ENCODE assay signal across 8 cellular contexts in the genomic region with DNA sequence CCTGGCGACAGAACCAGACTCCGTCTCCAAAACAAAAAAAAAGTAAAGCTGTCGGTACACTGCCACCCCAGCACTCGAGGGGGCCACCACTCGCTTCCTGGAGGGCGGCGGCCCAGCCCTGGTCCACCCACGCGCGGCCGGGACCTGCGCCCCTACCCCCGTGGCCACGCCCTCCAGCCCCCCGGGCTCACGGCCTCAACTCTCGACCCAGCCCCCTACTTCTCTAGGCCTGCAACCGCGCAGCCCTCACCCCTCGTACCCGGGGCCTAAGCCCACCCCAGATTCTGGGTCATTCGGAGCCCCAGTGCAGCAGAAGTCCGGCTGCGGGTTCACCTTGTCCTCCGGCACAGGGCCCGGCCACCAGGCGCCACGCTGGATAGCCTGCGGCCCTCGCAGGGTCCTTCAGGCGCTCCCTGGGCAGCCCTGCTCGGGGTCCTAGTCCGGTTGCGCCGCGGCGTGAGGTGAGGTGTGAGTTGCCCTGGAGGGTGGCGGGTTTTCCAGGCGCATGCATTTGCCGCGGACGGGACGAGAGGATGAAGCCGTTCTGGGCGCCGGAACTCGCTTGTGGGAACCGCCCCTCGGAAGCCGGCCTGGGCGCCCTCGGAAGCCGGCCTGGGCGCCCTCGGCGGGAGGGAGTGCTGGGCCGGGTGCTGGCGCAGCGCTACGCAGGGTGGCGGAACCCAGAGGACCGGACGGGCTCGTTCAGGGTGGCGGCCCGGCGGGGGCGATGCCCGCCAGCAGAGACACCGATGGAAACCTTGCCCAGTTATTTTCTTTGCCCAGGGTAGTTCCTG. TPM values are rescaled to one million over a fixed set of nuclear protein-coding genes. Genes with fewer than 3 reads are reported as not detected.
DNase-seq lines count a peak whose midpoint lies in the region; ATAC-seq, FAIRE-seq and TF ChIP-seq lines count a peak whose summit lies in the region.

A gene (minus strand): TSS at position 348 of the 794 bp plus-strand sequence.

- H3K27me3 ChIP-seq in mammary epithelial cell (ENCODE audit: insufficient read depth, low read length) (no peaks in the 10 kb centered on the region), small intestine (ENCODE audit: control insufficient read depth in 2 of 2, insufficient read depth in 2 of 2, low read length in 2 of 2) (no peaks in the 10 kb centered on the region)

- H3K4me2 ChIP-seq in mammary epithelial cell (ENCODE audit: insufficient read depth, low read depth, low read length) = peak within 1 kb of the TSS; percentile 94

- TF ChIP-seq CTCF in WI38 (IDR thresholded peaks at IDR 0.05; ENCODE audit: low read depth, low read length) = no peak
- TF ChIP-seq CTCF in mammary epithelial cell (conservative IDR thresholded peaks at IDR 0.05 in 1 of 2, IDR thresholded peaks at IDR 0.05 in 1 of 2; ENCODE audit: extremely low read depth in 1 of 2, insufficient read depth in 1 of 2, low read depth in 1 of 2, low read length in 2 of 2) = peak in 1 of 2 donors; percentile 0

- peak within 1 kb of the TSS; percentile 56 for H3K27ac ChIP-seq in mammary epithelial cell (ENCODE audit: insufficient read depth, low read depth, low read length)
- H3K27ac ChIP-seq in small intestine (ENCODE audit: low read depth in 1 of 2, low read length in 1 of 2) = peak within 1 kb of the TSS; percentile 91 to 99

- in situ Hi-C loops in mammary epithelial cell (cut with MboI; ENCODE audit: low sequenced_read_pairs in 2 of 2) = no loop called here

- dilution Hi-C loops in mammary epithelial cell (cut with HindIII; ENCODE audit: low sequenced_read_pairs) = no loop called here

- H3K9me3 ChIP-seq in mammary epithelial cell (replicated peaks; ENCODE audit: insufficient read depth, low read length) (no peaks in the 10 kb centered on the region), small intestine (ENCODE audit: control insufficient read depth, low read depth) (no peaks in the 10 kb centered on the region)

- DNase-seq in A172 (ENCODE audit: low spot score) (peak; percentile 44), NCI-H2227 treated with DMSO at 0.1 percent for 48 hours (lab: John Stamatoyannopoulos, UW) (peak; percentile 82), mammary epithelial cell (peak; percentile 87), iPS-NIHi11 (ENCODE audit: low spot score) (peak; percentile 96), small intestine (peak; percentile 91)

- FAIRE-seq in small intestine (lab: Jason Lieb, UNC) = no peak

- H4K20me1 ChIP-seq in mammary epithelial cell (ENCODE audit: insufficient read depth, low read length) = no peaks in the 10 kb centered on the region

- CTCF ChIA-PET in mammary epithelial cell (lab: Charles Lee; ENCODE audit: low non-redundant PET) = no interaction called here

- H3K79me2 ChIP-seq in mammary epithelial cell (ENCODE audit: insufficient read depth, low read length) = peaks cover 28% of the 10 kb centered on the region

- 6% methylated on average over 27 of the region's 70 CpGs for WGBS in mammary epithelial cell (ENCODE audit: low coverage, missing lambda C conversion rate)
- 0 to 1% (median 1%) methylated on average over 57 to 70 of the region's 70 CpGs for WGBS in small intestine, 3 donors

- peak within 1 kb of the TSS; percentile 84 for H3K4me3 ChIP-seq in WI38 (ENCODE audit: low read depth, low read length)
- H3K4me3 ChIP-seq in mammary epithelial cell (replicated peaks in 1 of 3; ENCODE audit: insufficient read depth in 1 of 3, low read depth in 2 of 3, low read length in 3 of 3) = peak within 1 kb of the TSS; percentile 72 to 92 (median 85)
- peak within 1 kb of the TSS; percentile 66 to 84 for H3K4me3 ChIP-seq in small intestine (ENCODE audit: low read depth in 1 of 2, low read length in 2 of 2)

- H3K9ac ChIP-seq in mammary epithelial cell (ENCODE audit: insufficient read depth, low read length) = peak within 1 kb of the TSS; percentile 67

- H3K36me3 ChIP-seq in mammary epithelial cell (ENCODE audit: insufficient read depth, low read length) (peaks cover 16% of the 10 kb centered on the region), small intestine (ENCODE audit: control insufficient read depth in 2 of 2, insufficient read depth in 2 of 2, low read length in 2 of 2) (peaks cover 3 to 7% of the 10 kb centered on the region in 2 donors)

- peak within 1 kb of the TSS; percentile 100 for H2AFZ ChIP-seq in mammary epithelial cell (ENCODE audit: low read depth, low read length)

- H3K4me1 ChIP-seq in mammary epithelial cell (ENCODE audit: insufficient read depth, low read length) (peaks cover 7% of the 10 kb centered on the region), small intestine (ENCODE audit: control insufficient read depth in 2 of 2, insufficient read depth in 1 of 2, low read depth in 1 of 2, low read length in 1 of 2) (peaks cover 2 to 3% of the 10 kb centered on the region in 2 donors)

- ATAC-seq in GM18867 (IDR thresholded peaks at IDR 0.05; ENCODE audit: unreplicated experiment) (peak; percentile 70), HG03159 (IDR thresholded peaks at IDR 0.05; ENCODE audit: unreplicated experiment) (peak; percentile 77)

- TSS peak; percentile 23 for BruUV-seq in mammary epithelial cell (replicated peaks; lab: Mats Ljungman, UMichigan)

- intact Hi-C loops in mammary epithelial cell (cut with micrococcal nuclease) = loop anchor here (2.0 kb wide), 2 partner anchors 32 to 78 kb away; a partner anchor contains a TSS

RNA-seq across cellular contexts. Expression of the gene that starts here (rescaled TPM):
- total RNA-seq in A172 (2014; rRNA removed; shearing (Covaris generic)) = 10.9 and 11.9 TPM in 2 replicates
- total RNA-seq in mammary epithelial cell = 10 to 100 TPM; 21.7 to 26.9 TPM
- 31.3 TPM for polyA plus RNA-seq in mammary epithelial cell
- polyA minus RNA-seq in mammary epithelial cell = 30.9 TPM
- 10 to 100 TPM; 14.1 to 20.8 (median 19.4) TPM for polyA plus RNA-seq in small intestine

Comparison
In these comparisons a context has a peak if more than half of its experiments do, and no peak if none do; other contexts are left out.
1. Peak in every context shown above with its lines: DNase-seq, ATAC-seq, H3K4me3 ChIP-seq and H3K27ac ChIP-seq.
2. DNase-seq: peak in every context shown above with its lines; median percentile 96 in iPS-NIHi11; 91 in small intestine; 87 in mammary epithelial cell; 82 in NCI-H2227 treated with DMSO at 0.1 percent for 48 hours; 44 in A172.